In genomic region chr1:26351591-26352337, GRCh38 we compare ENCODE assay signal across 11 cellular contexts. TPM values are rescaled to one million over a fixed set of nuclear protein-coding genes. Genes with fewer than 3 reads are reported as not detected.
DNase-seq lines count a peak whose midpoint lies in the region; FAIRE-seq and TF ChIP-seq lines count a peak whose summit lies in the region.
"Had no signal": no experiment of that assay in that cellular context is flagged by ENCODE, and none has a peak within 500 bp of the region (broad histone marks: within the 10 kb centered on the region; RNA-seq: fewer than 3 reads in every experiment).

No MANE protein-coding gene starts in this region.

- peak; percentile 45 for DNase-seq in H54 (ENCODE audit: insufficient read length, low spot score)
- DNase-seq in astrocyte of the cerebellum (ENCODE audit: low read depth) = peak; percentile 43
- peak; percentile 82 for DNase-seq in mucosa of gallbladder (ENCODE audit: low spot score)
- DNase-seq in stimulated activated CD4-positive, alpha-beta T cell treated with anti-CD3 and anti-CD28 coated beads, Interleukin-4, amount 100 ng/mL, for 4 hours = no peak
- DNase-seq in NCI-H524 treated with DMSO at 0.1 percent for 48 hours (lab: John Stamatoyannopoulos, UW) = no peak
- DNase-seq in D721Med (ENCODE audit: insufficient read length, low spot score) = no peak
- DNase-seq: activated T-cell treated with anti-CD3 and anti-CD28 coated beads, Interleukin-2, amount 50 U/mL, for 72 hours; effector CD8-positive, alpha-beta T cell; NCI-H2227 treated with DMSO at 0.1 percent for 48 hours; right cardiac atrium; T-helper 17 cell had no signal

- in situ Hi-C loops in astrocyte of the cerebellum (cut with HindIII; ENCODE audit: low sequenced_read_pairs) = no loop called here

- TF ChIP-seq POLR2A in H54 (IDR thresholded peaks at IDR 0.05; ENCODE audit: low read depth, low read length) = no peak

- H3K4me3 ChIP-seq in astrocyte of the cerebellum (ENCODE audit: low read depth, low read length) = no peak overlapping the region

- FAIRE-seq in H54 (lab: Jason Lieb, UNC) = peak; percentile 60
- no peak for FAIRE-seq in D721Med (lab: Jason Lieb, UNC)

- TF ChIP-seq CTCF in astrocyte of the cerebellum (IDR thresholded peaks at IDR 0.05; ENCODE audit: low read depth, low read length, missing control alignments) (no peak), D721Med (IDR thresholded peaks at IDR 0.05; ENCODE audit: insufficient read depth, missing control alignments) (no peak)

RNA-seq across cellular contexts. Expression of gene CRYBG2, which starts 2.2 kb away (rescaled TPM):
- total RNA-seq in mucosa of gallbladder = 25.5 TPM
- total RNA-seq: right cardiac atrium had no signal

RNA-seq across cellular contexts. Expression of gene ZNF683, which starts 20.8 kb away (rescaled TPM):
- total RNA-seq in mucosa of gallbladder = 2.9 TPM
- total RNA-seq: T-helper 17 cell had no signal

RNA-seq across cellular contexts. Expression of gene CD52, which starts 34.0 kb away (rescaled TPM):
- 21.1 TPM for total RNA-seq in mucosa of gallbladder

RNA-seq across cellular contexts. Expression of gene UBXN11, which starts 45.3 kb away (rescaled TPM):
- 21.3 TPM for total RNA-seq in mucosa of gallbladder

RNA-seq across cellular contexts. Expression of gene LIN28A, which starts 58.9 kb away (rescaled TPM):
- 1.4 TPM for total RNA-seq in mucosa of gallbladder
- total RNA-seq: activated T-cell treated with anti-CD3 and anti-CD28 coated beads, Interleukin-2, amount 50 U/mL, for 72 hours; right cardiac atrium; T-helper 17 cell had no signal

Comparison
In these comparisons a context has a peak if more than half of its experiments do, and no peak if none do; other contexts are left out.
1. DNase-seq: peak in H54 (single experiment), astrocyte of the cerebellum (single experiment) and mucosa of gallbladder (single experiment); none in stimulated activated CD4-positive, alpha-beta T cell treated with anti-CD3 and anti-CD28 coated beads, Interleukin-4, amount 100 ng/mL, for 4 hours (0 of 2), NCI-H524 treated with DMSO at 0.1 percent for 48 hours (single experiment) and D721Med (single experiment).